In genomic region chr11:126186708-126187481, GRCh38 we compare ENCODE assay signal across 1 cellular context.
TF ChIP-seq lines count a peak whose summit lies in the region.

No MANE protein-coding gene starts in this region.

TF ChIP-seq in SK-N-SH, 30 proteins besides CTCF, POLR2A, EP300 and RAD21 (continued from another document):
- TF ChIP-seq CHD2 (IDR thresholded peaks at IDR 0.05; ENCODE audit: low read length, partially characterized antibody) (no peak), NRF1 (IDR thresholded peaks at IDR 0.05; ENCODE audit: low read depth, low read length) (no peak), SMC3 (IDR thresholded peaks at IDR 0.05; ENCODE audit: low read depth, low read length) (peak; percentile 30; the same call in 1 of the 2 replicates), USF2 (IDR thresholded peaks at IDR 0.05; ENCODE audit: borderline replicate concordance, low read depth, low read length) (no peak)
